ENCODE assay signal across 10 cellular contexts in the genomic region with DNA sequence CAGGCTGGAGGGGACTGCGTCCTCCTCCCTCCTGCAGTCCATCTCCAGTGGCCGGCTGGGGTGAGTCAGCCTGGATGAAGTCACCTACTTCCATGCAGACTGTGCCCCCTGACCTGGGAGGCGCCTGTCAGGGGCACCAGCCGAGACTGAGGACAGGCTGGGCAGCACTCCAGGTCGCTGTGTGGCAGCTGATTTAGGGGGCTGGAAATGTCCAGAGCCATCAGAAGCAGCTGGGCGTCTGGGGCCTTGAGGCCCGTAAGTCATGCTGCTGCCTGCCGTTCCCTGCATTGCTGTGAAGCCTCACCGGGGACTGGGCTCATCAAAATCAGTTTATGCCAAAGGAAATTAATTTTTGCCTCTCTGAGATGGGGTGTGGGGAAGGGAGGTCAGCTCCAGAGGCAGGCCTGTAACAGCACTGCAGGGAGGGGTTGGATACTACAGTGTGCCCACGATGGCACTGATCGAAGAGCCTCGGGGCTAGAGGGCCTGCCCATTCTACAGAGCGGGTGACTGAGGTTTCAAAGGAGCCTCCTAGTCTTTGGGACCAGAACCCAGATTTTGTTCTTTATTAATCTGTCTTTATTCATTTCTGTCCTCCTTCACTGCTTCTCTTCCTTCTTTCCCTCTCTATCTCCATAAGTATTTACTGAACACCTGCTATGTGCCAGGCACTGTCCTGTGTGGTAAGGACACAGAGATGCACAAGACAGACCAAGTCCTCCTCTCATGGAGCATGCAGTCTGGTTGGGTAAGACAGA.
DNase-seq lines count a peak whose midpoint lies in the region; ATAC-seq, FAIRE-seq and TF ChIP-seq lines count a peak whose summit lies in the region.
"Had no signal": no experiment of that assay in that cellular context is flagged by ENCODE, and none has a peak within 500 bp of the region (broad histone marks: within the 10 kb centered on the region; RNA-seq: fewer than 3 reads in every experiment).

No MANE protein-coding gene starts in this region.

- H3K4me1 ChIP-seq in astrocyte (ENCODE audit: insufficient read depth, low read length), result peaks cover 13% of the 10 kb centered on the region

- H3K9ac ChIP-seq in astrocyte (ENCODE audit: low read length), result peak overlapping the region; percentile 23
- H3K9ac ChIP-seq: KMS-11 had no signal

- no peak for TF ChIP-seq CTCF in astrocyte (IDR thresholded peaks at IDR 0.05; ENCODE audit: insufficient read depth, low read depth, low read length)
- no peak for TF ChIP-seq CTCF in GM20000 (IDR thresholded peaks at IDR 0.05; ENCODE audit: extremely low read depth, missing control alignments)

- no peak overlapping the region for H3K4me3 ChIP-seq in astrocyte (ENCODE audit: insufficient read depth, low read depth, low read length)
- H3K4me3 ChIP-seq in skeletal muscle cell (ENCODE audit: low read depth, low read length), result no peak overlapping the region

- no peaks in the 10 kb centered on the region for H3K9me3 ChIP-seq in astrocyte (ENCODE audit: insufficient read depth, low read depth, low read length)

- peaks cover 18% of the 10 kb centered on the region for H3K36me3 Mint-ChIP-seq in astrocyte (ENCODE audit: low read depth, unreplicated experiment)

- FAIRE-seq in astrocyte (lab: Jason Lieb, UNC), result no peak

- no peak for ATAC-seq in GM21447 (IDR thresholded peaks at IDR 0.05; ENCODE audit: unreplicated experiment)
- ATAC-seq in HG03469 (IDR thresholded peaks at IDR 0.05; ENCODE audit: unreplicated experiment), result no peak

- peaks cover 13% of the 10 kb centered on the region for H3K9me3 Mint-ChIP-seq in astrocyte (ENCODE audit: unreplicated experiment)

- H3K27ac ChIP-seq in astrocyte (ENCODE audit: low read depth, low read length), result no peak overlapping the region
- H3K27ac ChIP-seq: KMS-11 had no signal

- peak overlapping the region; percentile 55 for H3K4me2 ChIP-seq in astrocyte (ENCODE audit: low read length)
- H3K4me2 ChIP-seq: KMS-11 had no signal

- peaks cover 26% of the 10 kb centered on the region for H3K4me1 Mint-ChIP-seq in astrocyte (ENCODE audit: low read depth, unreplicated experiment)

- DNase-seq in H4 (ENCODE audit: low spot score), result peak; percentile 57
- DNase-seq in astrocyte (ENCODE audit: low read depth), result peak; percentile 65
- DNase-seq in hepatic stellate cell (ENCODE audit: low spot score), result peak; percentile 96
- peak; percentile 81 for DNase-seq in skeletal muscle cell (ENCODE audit: low read depth)
- no peak for DNase-seq in GM20000 (ENCODE audit: low spot score)
- DNase-seq in DMS 273 (lab: John Stamatoyannopoulos, UW; ENCODE audit: unreplicated experiment), result no peak
- DNase-seq: activated effector memory CD4-positive, alpha-beta T cell treated with anti-CD3 and anti-CD28 coated beads, Interleukin-2, amount 50 U/mL, for 16 hours had no signal

- no peaks in the 10 kb centered on the region for H3K79me2 ChIP-seq in astrocyte (ENCODE audit: insufficient read depth, low read length)

- H3K36me3 ChIP-seq in astrocyte (ENCODE audit: insufficient read depth, low read length), result no peaks in the 10 kb centered on the region

- H3K4me3 Mint-ChIP-seq in astrocyte (ENCODE audit: unreplicated experiment), result no peak overlapping the region

- peak overlapping the region; percentile 36 for H2AFZ ChIP-seq in astrocyte (ENCODE audit: low read depth, low read length)

- peak overlapping the region; percentile 91 for H3K27ac Mint-ChIP-seq in astrocyte (ENCODE audit: unreplicated experiment)

- no peaks in the 10 kb centered on the region for H4K20me1 ChIP-seq in astrocyte (ENCODE audit: insufficient read depth, low read length)

- H3K27me3 ChIP-seq in astrocyte (ENCODE audit: insufficient read depth, low read length), result no peaks in the 10 kb centered on the region

- no peaks in the 10 kb centered on the region for H3K27me3 Mint-ChIP-seq in astrocyte (ENCODE audit: low read depth, unreplicated experiment)

Comparison
In these comparisons a context has a peak if more than half of its experiments do, and no peak if none do; other contexts are left out.
1. DNase-seq: peak in H4 (single experiment), astrocyte (single experiment), hepatic stellate cell (single experiment) and skeletal muscle cell (single experiment); none in GM20000 (single experiment) and DMS 273 (single experiment).